ENCODE assay signal across 10 cellular contexts in the genomic region with DNA sequence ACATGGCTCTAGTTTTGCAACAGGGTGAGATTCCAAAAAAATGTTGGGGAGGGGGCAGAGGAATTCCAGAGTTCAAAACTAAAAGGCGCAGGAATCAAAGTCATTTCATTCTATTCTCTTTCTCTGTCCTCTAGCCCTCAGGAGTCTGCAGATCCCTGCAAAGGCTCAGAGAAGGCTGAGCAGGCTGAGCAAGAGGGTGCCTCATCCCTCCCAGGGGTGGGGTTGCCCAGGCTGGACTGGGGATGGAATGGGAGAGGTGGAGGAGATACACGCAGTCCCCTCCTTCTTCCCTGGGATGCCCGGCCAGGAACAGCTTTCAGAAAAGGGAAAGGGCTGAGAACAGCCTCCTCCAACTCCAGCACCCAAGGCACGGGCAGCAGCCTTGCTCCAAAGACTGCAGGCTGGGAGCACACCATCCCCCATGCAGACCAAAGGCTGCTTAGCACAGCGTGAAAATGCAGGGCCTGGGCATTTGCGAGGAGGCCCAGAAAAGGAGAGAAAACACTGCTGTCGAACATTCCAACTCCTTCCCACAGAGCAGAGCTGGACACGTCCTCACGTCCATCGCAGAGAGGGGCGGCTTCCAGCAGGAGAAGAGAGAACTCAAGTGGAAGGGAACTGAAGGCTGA. TPM values are rescaled to one million over a fixed set of nuclear protein-coding genes. Genes with fewer than 3 reads are reported as not detected.
DNase-seq lines count a peak whose midpoint lies in the region; ATAC-seq and TF ChIP-seq lines count a peak whose summit lies in the region.
"Had no signal": no experiment of that assay in that cellular context is flagged by ENCODE, and none has a peak within 500 bp of the region (broad histone marks: within the 10 kb centered on the region; RNA-seq: fewer than 3 reads in every experiment).

No MANE protein-coding gene starts in this region.

- POLR2A ChIA-PET in PC-3 (lab: Charles Lee; ENCODE audit: unreplicated experiment), result no interaction called here

- H3K4me2 ChIP-seq in mesendoderm (ENCODE audit: low read length) (no peak overlapping the region), PC-3 (ENCODE audit: low read length) (no peak overlapping the region)

- BruUV-seq in PC-3 (replicated peaks; lab: Mats Ljungman, UMichigan), result no TSS peak

- no peak overlapping the region for H2AK5ac ChIP-seq in mesendoderm (ENCODE audit: low read length)

- H3K4me1 Mint-ChIP-seq in effector memory CD8-positive, alpha-beta T cell (ENCODE audit: low read depth in 2 of 2), result peaks cover 0 to 3% of the 10 kb centered on the region in 2 donors

- no peak overlapping the region for H3K23ac ChIP-seq in mesendoderm (ENCODE audit: low read length)

- H3K27me3 ChIP-seq in esophagus (ENCODE audit: control insufficient read depth in 1 of 2, insufficient read depth in 2 of 2, low read length in 2 of 2) (no peaks in the 10 kb centered on the region), mesendoderm (ENCODE audit: insufficient read depth, low read length, poor library complexity) (no peaks in the 10 kb centered on the region), thoracic aorta (replicated peaks; ENCODE audit: insufficient read depth) (no peaks in the 10 kb centered on the region), PC-3 (ENCODE audit: low read length) (no peaks in the 10 kb centered on the region)

- H2AFZ ChIP-seq in PC-3 (ENCODE audit: low read length), result no peak overlapping the region

- H3K4me3 Mint-ChIP-seq in effector memory CD8-positive, alpha-beta T cell, result no peak overlapping the region

- H3K79me2 ChIP-seq in mesendoderm (ENCODE audit: control insufficient read depth, insufficient read depth, low read length) (no peaks in the 10 kb centered on the region), PC-3 (ENCODE audit: low read length) (no peaks in the 10 kb centered on the region)

- ATAC-seq in thoracic aorta (ENCODE audit: insufficient number of reproducible peaks, low FRiP score, low read depth) (no peak), PC-3 (no peak)
- ATAC-seq in effector memory CD8-positive, alpha-beta T cell (replicated peaks), result no peak

- peak; percentile 7 for DNase-seq in NCI-H226
- peak; percentile 68 for DNase-seq in mesendoderm
- DNase-seq in thoracic aorta (ENCODE audit: low spot score), result no peak
- DNase-seq in PC-3, result no peak
- DNase-seq in NCI-H1092 (lab: John Stamatoyannopoulos, UW), result no peak
- no peak for DNase-seq in effector memory CD8-positive, alpha-beta T cell
- no peak for DNase-seq in SW 1271 (lab: John Stamatoyannopoulos, UW)
- DNase-seq: KBM-7, NCI-H345 had no signal

- H4K8ac ChIP-seq in mesendoderm (ENCODE audit: low read depth, low read length), result no peak overlapping the region

- H3K36me3 ChIP-seq in esophagus (ENCODE audit: control insufficient read depth in 2 of 2, insufficient read depth in 2 of 2, low read length in 1 of 2) (no peaks in the 10 kb centered on the region), mesendoderm (ENCODE audit: control insufficient read depth, insufficient read depth, low read length) (no peaks in the 10 kb centered on the region), thoracic aorta (no peaks in the 10 kb centered on the region), PC-3 (ENCODE audit: low read depth, low read length) (no peaks in the 10 kb centered on the region)

- H3K27ac ChIP-seq in esophagus (ENCODE audit: low read depth in 2 of 2, low read length in 1 of 2) (peak overlapping the region; percentile 6 to 61), mesendoderm (ENCODE audit: low read depth, low read length) (no peak overlapping the region), thoracic aorta (peak overlapping the region; percentile 86), PC-3 (ENCODE audit: low read length) (no peak overlapping the region)

- H3F3A ChIP-seq in PC-3 (ENCODE audit: low read length, unreplicated experiment), result no peaks in the 10 kb centered on the region

- no peak overlapping the region for H2BK15ac ChIP-seq in mesendoderm (replicated peaks; ENCODE audit: low read depth)

- no peaks in the 10 kb centered on the region for H4K20me1 ChIP-seq in PC-3 (ENCODE audit: low read length)

- TF ChIP-seq CTCF in thoracic aorta (IDR thresholded peaks at IDR 0.05) (no peak), PC-3 (conservative IDR thresholded peaks at IDR 0.05; ENCODE audit: low read depth, low read length) (no peak)

- H2BK120ac ChIP-seq in mesendoderm (ENCODE audit: low read depth, low read length), result no peak overlapping the region

- no peak overlapping the region for H3K4me3 ChIP-seq in esophagus (ENCODE audit: low read depth in 1 of 2, low read length in 2 of 2)
- no peak overlapping the region for H3K4me3 ChIP-seq in mesendoderm (ENCODE audit: low read length)
- no peak overlapping the region for H3K4me3 ChIP-seq in thoracic aorta
- no peak overlapping the region for H3K4me3 ChIP-seq in PC-3 (ENCODE audit: low read length)

- no peaks in the 10 kb centered on the region for H3K9me3 Mint-ChIP-seq in effector memory CD8-positive, alpha-beta T cell

- H3K9ac ChIP-seq in mesendoderm (ENCODE audit: low read length) (no peak overlapping the region), PC-3 (ENCODE audit: low read length) (no peak overlapping the region)

- H2BK5ac ChIP-seq in mesendoderm (ENCODE audit: low read length), result no peak overlapping the region

- no peaks in the 10 kb centered on the region for H3K79me1 ChIP-seq in mesendoderm (ENCODE audit: low read length)

- H3K9me3 ChIP-seq in esophagus (ENCODE audit: control insufficient read depth in 2 of 2, insufficient read depth in 1 of 2, low read depth in 1 of 2, low read length in 1 of 2), result no peaks in the 10 kb centered on the region
- H3K9me3 ChIP-seq in thoracic aorta, result no peaks in the 10 kb centered on the region
- H3K9me3 ChIP-seq in PC-3 (ENCODE audit: low read length), result no peaks in the 10 kb centered on the region

- WGBS in esophagus, 2 donors, result 61 to 62% methylated on average over 11 of the region's 11 CpGs
- no CpG with 5 or more reads among the region's 11 CpGs for WGBS in mesendoderm (ENCODE audit: extremely low coverage, insufficient coverage, low lambda C conversion rate)

- no peaks in the 10 kb centered on the region for H3K36me3 Mint-ChIP-seq in effector memory CD8-positive, alpha-beta T cell (ENCODE audit: insufficient read depth)

- no peak overlapping the region for H3K18ac ChIP-seq in mesendoderm (ENCODE audit: low read length)

- no peak overlapping the region for H3K4ac ChIP-seq in mesendoderm (ENCODE audit: low read depth, low read length)

- H3K4me1 ChIP-seq in esophagus (ENCODE audit: control insufficient read depth in 2 of 2, insufficient read depth in 2 of 2, low read length in 1 of 2), result peaks cover 10 to 28% of the 10 kb centered on the region in 2 donors
- H3K4me1 ChIP-seq in mesendoderm (ENCODE audit: control insufficient read depth, low read depth, low read length), result peaks cover 11% of the 10 kb centered on the region
- H3K4me1 ChIP-seq in thoracic aorta (ENCODE audit: control insufficient read depth in 1 of 2, low read depth in 2 of 2), result peaks cover 43 to 75% of the 10 kb centered on the region in 2 donors
- peaks cover 11% of the 10 kb centered on the region for H3K4me1 ChIP-seq in PC-3 (ENCODE audit: insufficient read depth, low read length)

- no peaks in the 10 kb centered on the region for H3K9me2 ChIP-seq in PC-3 (replicated peaks; ENCODE audit: low read length)

- no peak overlapping the region for H4K5ac ChIP-seq in mesendoderm (ENCODE audit: low read length)

- no peak overlapping the region for H3K27ac Mint-ChIP-seq in effector memory CD8-positive, alpha-beta T cell

- intact Hi-C loops in PC-3 (cut with micrococcal nuclease), result no loop called here

- H3K27me3 Mint-ChIP-seq in effector memory CD8-positive, alpha-beta T cell, result peaks cover 41 to 71% of the 10 kb centered on the region in 2 donors

- peak overlapping the region; percentile 6 for H3K56ac ChIP-seq in mesendoderm (ENCODE audit: low read length)

- CTCF ChIA-PET in PC-3 (lab: Charles Lee), result no interaction called here

RNA-seq across cellular contexts. Expression of a gene that starts 51.8 kb away (rescaled TPM):
- polyA plus RNA-seq in esophagus, result 1 to 10 TPM in 1 of 2 donors, under 1 TPM in 1; 0.94 to 1.5 TPM
- polyA plus RNA-seq in mesendoderm (2013, experiment 1 of 2), result 1.3 TPM
- polyA plus RNA-seq in mesendoderm (2013, experiment 2 of 2), result 1.4 TPM
- total RNA-seq in thoracic aorta (10 to 100 TPM; 30.1 to 39.8 TPM), PC-3 (2014; rRNA removed) (2.7 and 3.1 TPM in 2 replicates)

Comparison
In these comparisons a context has a peak if more than half of its experiments do, and no peak if none do; other contexts are left out.
1. DNase-seq: peak in NCI-H226 (single experiment) and mesendoderm (single experiment); none in thoracic aorta (single experiment), PC-3 (single experiment), NCI-H1092 (single experiment), effector memory CD8-positive, alpha-beta T cell (0 of 3) and SW 1271 (0 of 2).
2. H3K27ac ChIP-seq: peak in esophagus (2 of 2) and thoracic aorta (2 of 2); none in mesendoderm (single experiment) and PC-3 (single experiment).